Comparison of ENCODE assay signal across 16 cellular contexts in the genomic region with DNA sequence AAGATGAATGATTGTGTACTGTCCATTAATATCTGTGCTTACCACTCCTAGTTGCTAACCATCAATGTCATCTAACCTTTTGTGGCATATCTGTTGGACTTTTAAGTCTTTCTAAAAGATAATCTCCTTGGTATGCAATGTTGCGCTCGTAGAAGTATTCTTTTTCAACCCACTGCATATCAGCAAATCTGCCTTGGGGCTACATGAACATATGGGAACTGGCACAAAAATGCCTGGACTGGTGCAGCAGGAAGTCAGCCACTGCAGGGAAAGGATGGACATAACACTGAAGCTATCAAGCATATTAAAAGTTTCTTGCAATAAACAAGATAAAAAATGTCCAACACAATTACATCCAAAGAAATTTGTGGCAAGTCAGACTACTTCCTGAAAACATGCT.
A peak's percentile ranks its signal among the peaks of the same experiment; 100 is the strongest.
DNase-seq lines count a peak whose midpoint lies in the region; ATAC-seq and TF ChIP-seq lines count a peak whose summit lies in the region.
"Had no signal": no experiment of that assay in that cellular context is flagged by ENCODE, and none has a peak within 500 bp of the region (broad histone marks: within the 10 kb centered on the region; RNA-seq: fewer than 3 reads in every experiment).

No MANE protein-coding gene starts in this region.

- no peaks in the 10 kb centered on the region for H3K9me3 Mint-ChIP-seq in Caco-2 (ENCODE audit: unreplicated experiment)

- peaks cover 23% of the 10 kb centered on the region for H3K4me1 ChIP-seq in Caco-2
- H3K4me1 ChIP-seq in SK-N-SH (ENCODE audit: control insufficient read depth in 1 of 2, insufficient read depth in 2 of 2, low read depth in 1 of 2, low read length in 1 of 2): peaks cover 0 to 9% of the 10 kb centered on the region in 2 experiments; a peak in 1 of 4 replicates
- no peaks in the 10 kb centered on the region for H3K4me1 ChIP-seq in mesenchymal stem cell (ENCODE audit: control insufficient read depth, insufficient read depth, low read depth, low read length)

- POLR2A ChIA-PET in Caco-2 (lab: Charles Lee): no interaction called here
- POLR2A ChIA-PET in SK-N-SH (lab: Yijun Ruan, JAX): no interaction called here

- no peak overlapping the region for H3K27ac Mint-ChIP-seq in Caco-2 (ENCODE audit: unreplicated experiment)

- H3K27me3 Mint-ChIP-seq in Caco-2 (ENCODE audit: insufficient read depth, unreplicated experiment): no peaks in the 10 kb centered on the region

- H3K4me2 ChIP-seq in SK-N-SH (no peak overlapping the region), mesenchymal stem cell (ENCODE audit: low read length, poor library complexity, severe bottlenecking) (no peak overlapping the region)
- H3K4me2 ChIP-seq: A549 had no signal

- no peak for ATAC-seq in GM18873 (IDR thresholded peaks at IDR 0.05; ENCODE audit: low FRiP score, unreplicated experiment)
- no peak for ATAC-seq in activated CD4-positive, CD25-positive, alpha-beta regulatory T cell treated with anti-CD3 and anti-CD28 coated beads, Interleukin-2, amount 50 U/mL, for 24 hours
- ATAC-seq: A549, Right ventricle myocardium inferior had no signal

- no peak overlapping the region for H2BK12ac ChIP-seq in mesenchymal stem cell (ENCODE audit: low read length in 2 of 2)

- no peaks in the 10 kb centered on the region for H4K20me1 ChIP-seq in SK-N-SH (ENCODE audit: insufficient read depth)

- H3K36me3 Mint-ChIP-seq in Caco-2 (ENCODE audit: insufficient read depth, unreplicated experiment): no peaks in the 10 kb centered on the region

- intact Hi-C loops in Caco-2 (cut with micrococcal nuclease; ENCODE audit: unreplicated experiment): loop anchor here (2.0 kb wide), 1 partner anchor 35 kb away; no protein-coding TSS in a partner anchor

- no peak overlapping the region for H3K4me3 Mint-ChIP-seq in Caco-2 (ENCODE audit: unreplicated experiment)

- no peak overlapping the region; a peak in 1 of 4 replicates for H3K27ac ChIP-seq in SK-N-SH (ENCODE audit: low read depth in 2 of 2, low read length in 1 of 2)
- H3K27ac ChIP-seq in mesenchymal stem cell (ENCODE audit: low read length, poor library complexity, severe bottlenecking): no peak overlapping the region
- H3K27ac ChIP-seq: A549 had no signal

- peaks cover 22% of the 10 kb centered on the region for H3F3A ChIP-seq in SK-N-SH (replicated peaks; ENCODE audit: insufficient read depth)

- H3K79me2 ChIP-seq in SK-N-SH (ENCODE audit: insufficient read depth): no peaks in the 10 kb centered on the region

- no peaks in the 10 kb centered on the region for H3K9me2 ChIP-seq in SK-N-SH

- no peak overlapping the region for H3K4ac ChIP-seq in mesenchymal stem cell (ENCODE audit: low read depth in 1 of 2, low read length in 2 of 2)

- H3K23ac ChIP-seq in mesenchymal stem cell (ENCODE audit: low read length in 2 of 2): no peak overlapping the region

- no peak overlapping the region; the same call in 1 of the 2 replicates for H2AFZ ChIP-seq in SK-N-SH (ENCODE audit: low read depth)
- H2AFZ ChIP-seq in mesenchymal stem cell (ENCODE audit: low read depth, low read length): no peak overlapping the region

- WGBS in SK-N-SH (ENCODE audit: low lambda C conversion rate): 60% methylated on average over 2 of the region's 2 CpGs
- 85% methylated on average over 2 of the region's 2 CpGs for WGBS in mesenchymal stem cell

- peak; percentile 53 to 63 for DNase-seq in Caco-2
- peak; percentile 65 for DNase-seq in NCI-H226
- DNase-seq in SK-N-SH: no peak
- DNase-seq in mesenchymal stem cell: no peak
- DNase-seq in NCI-H2081 (lab: John Stamatoyannopoulos, UW): no peak
- DNase-seq: C1 segment of cervical spinal cord, DMS 273 treated with DMSO at 0.1 percent for 48 hours, H7, IMR-90, Kasumi-1, NCI-H1105, NCI-H1694 had no signal

- no peak overlapping the region for H4K91ac ChIP-seq in mesenchymal stem cell (ENCODE audit: low read length)

- H3K36me3 ChIP-seq in Caco-2 (ENCODE audit: control insufficient read depth, insufficient read depth, low read length) (no peaks in the 10 kb centered on the region), SK-N-SH (replicated peaks in 1 of 2; ENCODE audit: control insufficient read depth in 1 of 2, insufficient read depth in 2 of 2, low read length in 1 of 2) (no peaks in the 10 kb centered on the region), mesenchymal stem cell (ENCODE audit: control insufficient read depth in 1 of 2, insufficient read depth in 2 of 2, low read depth in 1 of 2, low read length in 2 of 2) (no peaks in the 10 kb centered on the region)

- no peak overlapping the region for H2BK5ac ChIP-seq in mesenchymal stem cell (ENCODE audit: low read depth, low read length, poor library complexity, severe bottlenecking)

- CTCF ChIA-PET in Caco-2 (lab: Charles Lee) (no interaction called here), SK-N-SH (lab: Yijun Ruan, JAX) (no interaction called here)

- no peaks in the 10 kb centered on the region for H3K79me1 ChIP-seq in mesenchymal stem cell (replicated peaks; ENCODE audit: low read length, poor library complexity, severe bottlenecking)

- H3K27me3 ChIP-seq in Caco-2 (replicated peaks; ENCODE audit: control insufficient read depth, insufficient read depth, low read length) (no peaks in the 10 kb centered on the region), SK-N-SH (ENCODE audit: insufficient read depth) (no peaks in the 10 kb centered on the region), mesenchymal stem cell (ENCODE audit: control insufficient read depth in 1 of 2, insufficient read depth in 1 of 2, low read length in 2 of 2) (no peaks in the 10 kb centered on the region)

- H2BK15ac ChIP-seq in mesenchymal stem cell (ENCODE audit: low read depth, poor library complexity, severe bottlenecking): peak overlapping the region; percentile 41

- 0 out of 4 replicates have a peak, but pooled peaks of 1 of the 2 experiments have one; percentile 24 for TF ChIP-seq EP300 in SK-N-SH (IDR thresholded peaks at IDR 0.05; ENCODE audit: borderline replicate concordance in 1 of 2, low read depth in 1 of 2, low read length in 1 of 2)

- no peaks in the 10 kb centered on the region for H3K4me1 Mint-ChIP-seq in Caco-2 (ENCODE audit: low read depth, unreplicated experiment)

- H3K9me3 ChIP-seq in Caco-2 (no peaks in the 10 kb centered on the region), SK-N-SH (no peaks in the 10 kb centered on the region), mesenchymal stem cell (ENCODE audit: control insufficient read depth, low read length) (no peaks in the 10 kb centered on the region)
- H3K9me3 ChIP-seq: A549 had no signal

- no peak overlapping the region for H3K14ac ChIP-seq in mesenchymal stem cell (ENCODE audit: low read length in 2 of 2)

- H2AK5ac ChIP-seq in mesenchymal stem cell (ENCODE audit: low read length, severe bottlenecking): no peak overlapping the region

- H2BK120ac ChIP-seq in mesenchymal stem cell (ENCODE audit: low read depth, low read length): no peak overlapping the region

- TF ChIP-seq CTCF in Caco-2 (IDR thresholded peaks at IDR 0.05; ENCODE audit: insufficient read depth in 1 of 2, low read depth in 1 of 2, low read length in 1 of 2, severe bottlenecking in 1 of 2, unreplicated experiment in 1 of 2): no peak
- no peak for TF ChIP-seq CTCF in SK-N-SH (IDR thresholded peaks at IDR 0.05)

- BruUV-seq in Caco-2 (replicated peaks; lab: Mats Ljungman, UMichigan): no TSS peak

- no peak overlapping the region for H4K8ac ChIP-seq in mesenchymal stem cell (ENCODE audit: low read length)

- TF ChIP-seq RAD21 in SK-N-SH (IDR thresholded peaks at IDR 0.05; ENCODE audit: low read length): no peak

- H3K9ac ChIP-seq in SK-N-SH: no peak overlapping the region
- no peak overlapping the region for H3K9ac ChIP-seq in mesenchymal stem cell (ENCODE audit: low read length)

- no peak overlapping the region for H3K4me3 ChIP-seq in Caco-2 (ENCODE audit: low read depth, low read length)
- H3K4me3 ChIP-seq in SK-N-SH (ENCODE audit: low read depth in 2 of 2, low read length in 1 of 2): no peak overlapping the region
- H3K4me3 ChIP-seq in mesenchymal stem cell (ENCODE audit: insufficient read depth in 1 of 2, low read depth in 1 of 2, low read length in 2 of 2): no peak overlapping the region
- H3K4me3 ChIP-seq: A549 had no signal

- no peak overlapping the region for H3K18ac ChIP-seq in mesenchymal stem cell (ENCODE audit: low read depth in 1 of 2, low read length in 2 of 2)

TF ChIP-seq in SK-N-SH, 30 proteins besides CTCF, POLR2A, EP300 and RAD21:
- TF ChIP-seq TEAD4 (IDR thresholded peaks at IDR 0.05; ENCODE audit: borderline replicate concordance, insufficient read depth): no peak
- TF ChIP-seq TCF12 (IDR thresholded peaks at IDR 0.05): peak; percentile 48
- no peak for TF ChIP-seq RCOR1 (IDR thresholded peaks at IDR 0.05; ENCODE audit: low read length)
- TF ChIP-seq, protein P1, sequence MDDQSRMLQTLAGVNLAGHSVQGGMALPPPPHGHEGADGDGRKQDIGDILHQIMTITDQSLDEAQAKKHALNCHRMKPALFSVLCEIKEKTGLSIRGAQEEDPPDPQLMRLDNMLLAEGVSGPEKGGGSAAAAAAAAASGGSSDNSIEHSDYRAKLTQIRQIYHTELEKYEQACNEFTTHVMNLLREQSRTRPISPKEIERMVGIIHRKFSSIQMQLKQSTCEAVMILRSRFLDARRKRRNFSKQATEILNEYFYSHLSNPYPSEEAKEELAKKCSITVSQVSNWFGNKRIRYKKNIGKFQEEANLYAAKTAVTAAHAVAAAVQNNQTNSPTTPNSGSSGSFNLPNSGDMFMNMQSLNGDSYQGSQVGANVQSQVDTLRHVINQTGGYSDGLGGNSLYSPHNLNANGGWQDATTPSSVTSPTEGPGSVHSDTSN (IDR thresholded peaks at IDR 0.05): peak; percentile 41
- TF ChIP-seq JUND (IDR thresholded peaks at IDR 0.05): 0 out of 2 replicates have a peak, but pooled peaks have one; percentile 8

Comparison
In these comparisons a context has a peak if more than half of its experiments do, and no peak if none do; other contexts are left out.
1. DNase-seq: peak in Caco-2 (2 of 2) and NCI-H226 (single experiment); none in SK-N-SH (single experiment), mesenchymal stem cell (single experiment) and NCI-H2081 (0 of 2).